ENCODE assay signal across 18 cellular contexts in the genomic region with DNA sequence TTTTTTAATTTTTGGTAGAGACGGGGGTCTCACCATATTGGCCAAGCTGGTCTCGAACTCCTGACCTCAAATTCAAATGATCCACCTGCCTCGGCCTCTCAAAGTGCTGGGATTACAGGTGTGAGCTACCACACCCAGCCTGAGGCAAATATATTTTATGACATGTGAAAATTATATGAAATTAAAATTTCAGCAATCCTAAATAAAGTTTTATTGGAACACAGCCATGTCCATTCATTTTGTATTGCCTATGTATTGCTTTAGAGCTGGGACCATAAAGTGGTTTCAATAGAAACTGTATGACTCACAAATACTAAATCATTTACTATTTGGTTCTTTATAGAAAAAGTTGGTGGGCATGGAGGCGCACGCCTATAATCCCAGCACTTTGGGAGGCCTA. TPM values are rescaled to one million over a fixed set of nuclear protein-coding genes. Genes with fewer than 3 reads are reported as not detected.
DNase-seq lines count a peak whose midpoint lies in the region; ATAC-seq, FAIRE-seq and TF ChIP-seq lines count a peak whose summit lies in the region.
"Had no signal": no experiment of that assay in that cellular context is flagged by ENCODE, and none has a peak within 500 bp of the region (broad histone marks: within the 10 kb centered on the region; RNA-seq: fewer than 3 reads in every experiment).

No MANE protein-coding gene starts in this region.

- H3K27ac ChIP-seq in HepG2 (ENCODE audit: extremely low read length, insufficient read depth, low read length) (no peak overlapping the region), right lobe of liver (no peak overlapping the region), GM12878 (ENCODE audit: control insufficient read depth, insufficient read depth) (no peak overlapping the region)
- H3K27ac ChIP-seq: HL-60, KMS-11 had no signal

- RAD21 ChIA-PET in GM12878 (lab: Charles Lee; ENCODE audit: unreplicated experiment) = interaction anchor here (0.9 to 1.0 kb wide), 2 partner anchors 104 to 230 kb away, joined by 3 read pairs; no protein-coding TSS in a partner anchor

- H3K4me1 ChIP-seq in HepG2 (ENCODE audit: insufficient read depth, low read length) (no peaks in the 10 kb centered on the region), right lobe of liver (no peaks in the 10 kb centered on the region), GM12878 (ENCODE audit: control insufficient read depth, insufficient read depth, low read length) (no peaks in the 10 kb centered on the region), mucosa of descending colon (ENCODE audit: low read depth) (peaks cover 4% of the 10 kb centered on the region)

- TF ChIP-seq CTCF in HepG2 (CRISPR knock-in tag; IDR thresholded peaks at IDR 0.05) = no peak
- no peak for TF ChIP-seq CTCF in right lobe of liver (IDR thresholded peaks at IDR 0.05)
- TF ChIP-seq CTCF in GM12878 (IDR thresholded peaks at IDR 0.05 in 2 of 3, conservative IDR thresholded peaks at IDR 0.05 in 1 of 3; ENCODE audit: control insufficient read depth in 2 of 3, extremely low read depth in 1 of 3, insufficient read depth in 1 of 3, low read depth in 3 of 3, low read length in 3 of 3) = no peak
- TF ChIP-seq CTCF in mucosa of descending colon (IDR thresholded peaks at IDR 0.05) = no peak

- 0 out of 5 replicates have a peak, but pooled peaks cover 0 to 6% of the 10 kb centered on the region in 2 experiments for H3K27me3 ChIP-seq in HepG2 (ENCODE audit: control insufficient read depth in 1 of 2, insufficient read depth in 2 of 2, low read length in 2 of 2)
- H3K27me3 ChIP-seq in right lobe of liver = no peaks in the 10 kb centered on the region
- H3K27me3 ChIP-seq in GM12878 (replicated peaks in 1 of 2; ENCODE audit: control insufficient read depth in 2 of 2, insufficient read depth in 2 of 2, low read length in 1 of 2) = no peaks in the 10 kb centered on the region

- ATAC-seq in HepG2 (no peak), right lobe of liver (no peak), GM12878 (0 out of 3 replicates have a peak, but pooled peaks have one; percentile 26), mucosa of descending colon (peak; percentile 57)
- ATAC-seq: HCT116 had no signal

- no peaks in the 10 kb centered on the region for H3K36me3 ChIP-seq in HepG2 (replicated peaks in 1 of 2; ENCODE audit: control insufficient read depth in 1 of 2, insufficient read depth in 2 of 2, low read length in 2 of 2)
- no peaks in the 10 kb centered on the region for H3K36me3 ChIP-seq in right lobe of liver
- H3K36me3 ChIP-seq in GM12878 (ENCODE audit: control insufficient read depth in 2 of 2, insufficient read depth in 2 of 2, low read length in 1 of 2) = no peaks in the 10 kb centered on the region
- H3K36me3 ChIP-seq in mucosa of descending colon (ENCODE audit: low read depth) = no peaks in the 10 kb centered on the region

- no peak for TF ChIP-seq POLR2A in HepG2 (IDR thresholded peaks at IDR 0.05; ENCODE audit: insufficient read depth in 1 of 2, low read depth in 2 of 2, low read length in 2 of 2)
- no peak for TF ChIP-seq POLR2A in right lobe of liver (IDR thresholded peaks at IDR 0.05)
- TF ChIP-seq POLR2A in GM12878 (IDR thresholded peaks at IDR 0.05; ENCODE audit: low read depth, low read length) = no peak
- TF ChIP-seq POLR2A in H54 (IDR thresholded peaks at IDR 0.05; ENCODE audit: low read depth, low read length) = no peak

- TF ChIP-seq RAD21 in HepG2 (CRISPR knock-in tag; IDR thresholded peaks at IDR 0.05) = no peak
- no peak for TF ChIP-seq RAD21 in GM12878 (IDR thresholded peaks at IDR 0.05; ENCODE audit: insufficient read depth, low read depth, low read length)

- H3K9me3 ChIP-seq in HepG2 (ENCODE audit: low read length) (no peaks in the 10 kb centered on the region), right lobe of liver (no peaks in the 10 kb centered on the region), GM12878 (replicated peaks; ENCODE audit: control insufficient read depth, insufficient read depth, low read length) (no peaks in the 10 kb centered on the region), mucosa of descending colon (no peaks in the 10 kb centered on the region)

- H4K20me1 ChIP-seq in HepG2 (ENCODE audit: insufficient read depth, low read length) (no peaks in the 10 kb centered on the region), GM12878 (ENCODE audit: control insufficient read depth, insufficient read depth) (no peaks in the 10 kb centered on the region)

- CTCF ChIA-PET in HepG2 (lab: Yijun Ruan, JAX; ENCODE audit: low intra/inter-chr PET ratio, low total read pairs) (no interaction called here), GM12878 (lab: Yijun Ruan, JAX) (interaction anchor here (0.7 to 3.0 kb wide), 8 partner anchors 8 to 312 kb away, joined by 3 to 8 read pairs (median 3); no protein-coding TSS in a partner anchor)

- H3K4me3 ChIP-seq in HepG2 (replicated peaks in 1 of 3; ENCODE audit: insufficient read depth in 1 of 3, low read depth in 2 of 3, low read length in 3 of 3) (no peak overlapping the region), right lobe of liver (no peak overlapping the region), GM12878 (no peak overlapping the region), mucosa of descending colon (no peak overlapping the region)

- in situ Hi-C loops in HepG2 (cut with HindIII; ENCODE audit: extremely low pct_ligation_motif_present, low pct_unique_long_range_greater_than_20kb) (no loop called here), GM12878 (cut with MboI) (no loop called here)

- WGBS in HepG2 (ENCODE audit: low lambda C conversion rate) = 49% methylated on average over 5 of the region's 5 CpGs
- WGBS in right lobe of liver (ENCODE audit: insufficient coverage, low coverage, low lambda C conversion rate, missing lambda C conversion rate) = 93% methylated on average over 5 of the region's 5 CpGs
- 75% methylated on average over 4 of the region's 5 CpGs for WGBS in GM12878 (ENCODE audit: insufficient coverage, insufficient replicate concordance, low lambda C conversion rate, missing lambda C conversion rate)

- TF ChIP-seq EP300 in HepG2 (IDR thresholded peaks at IDR 0.05; ENCODE audit: low read depth in 2 of 2, low read length in 2 of 2) = no peak
- TF ChIP-seq EP300 in HepG2 (CRISPR knock-in tag; IDR thresholded peaks at IDR 0.05; ENCODE audit: borderline replicate concordance) = no peak
- TF ChIP-seq EP300 in GM12878 (IDR thresholded peaks at IDR 0.05; ENCODE audit: borderline replicate concordance in 1 of 2, control insufficient read depth in 1 of 2, low read depth in 2 of 2, low read length in 2 of 2) = no peak

- FAIRE-seq in HepG2 (lab: Jason Lieb, UNC) = no peak
- FAIRE-seq in GM12878 (lab: Jason Lieb, UNC) = no peak
- no peak for FAIRE-seq in H54 (lab: Jason Lieb, UNC)
- FAIRE-seq: GM19239 had no signal

- H3K9ac ChIP-seq in HepG2 (ENCODE audit: insufficient read depth, low read depth, low read length) = no peak overlapping the region
- no peak overlapping the region for H3K9ac ChIP-seq in GM12878 (ENCODE audit: control insufficient read depth, insufficient read depth, low read length)
- H3K9ac ChIP-seq: KMS-11 had no signal

- BruUV-seq in HepG2 (replicated peaks; lab: Mats Ljungman, UMichigan) = no TSS peak
- no TSS peak for BruUV-seq in GM12878 (replicated peaks; lab: Mats Ljungman, UMichigan)

- intact Hi-C loops in HepG2 (cut with micrococcal nuclease; ENCODE audit: unreplicated experiment) (no loop called here), right lobe of liver (cut with DNase I) (no loop called here), GM12878 (cut with micrococcal nuclease; ENCODE audit: unreplicated experiment) (no loop called here), mucosa of descending colon (cut with DNase I, micrococcal nuclease) (no loop called here)

- H3K4me2 ChIP-seq in HepG2 (ENCODE audit: low read depth, low read length) (no peak overlapping the region), GM12878 (ENCODE audit: control insufficient read depth, insufficient read depth) (no peak overlapping the region)
- H3K4me2 ChIP-seq: KMS-11 had no signal

- H2AFZ ChIP-seq in HepG2 (ENCODE audit: low read length) (no peak overlapping the region), GM12878 (ENCODE audit: control insufficient read depth, low read depth, low read length) (no peak overlapping the region)

- SMC1A ChIA-PET in GM12878 (lab: Charles Lee; ENCODE audit: uncharacterized antibody, unreplicated experiment) = interaction anchor here (0.7 to 1.7 kb wide), 12 partner anchors 8 to 300 kb away, joined by 3 to 10 read pairs (median 3); no protein-coding TSS in a partner anchor

- H3K79me2 ChIP-seq in HepG2 (ENCODE audit: insufficient read depth, low read length) (no peaks in the 10 kb centered on the region), GM12878 (ENCODE audit: control insufficient read depth, insufficient read depth, low read length) (no peaks in the 10 kb centered on the region)

- POLR2A ChIA-PET in HepG2 (lab: Yijun Ruan, JAX) = no interaction called here
- POLR2A ChIA-PET in GM12878 (lab: Charles Lee) = no interaction called here

- no peak for DNase-seq in HepG2 (ENCODE audit: low spot score)
- DNase-seq in right lobe of liver = no peak
- DNase-seq in GM12878 (ENCODE audit: low read depth, low spot score) = no peak
- DNase-seq in mucosa of descending colon = no peak
- no peak for DNase-seq in H54 (ENCODE audit: insufficient read length, low spot score)
- no peak for DNase-seq in HT-29 (ENCODE audit: low spot score)
- no peak for DNase-seq in activated CD8-positive, alpha-beta memory T cell treated with anti-CD3 and anti-CD28 coated beads for 24 hours
- DNase-seq: ACHN, C1 segment of cervical spinal cord, DMS 273 treated with DMSO at 0.1 percent for 48 hours, GDM1 had no signal

RNA-seq across cellular contexts. Expression of gene GCM1, which starts 32.0 kb away (rescaled TPM):
- total RNA-seq in HepG2 (2016; rRNA removed; fragmentation: Illumina TruSeq; extraction: Trizol) (0.13 and 0.18 TPM in 2 replicates), right lobe of liver (not detected), GM12878 (2014; rRNA removed) (0.16 TPM in 1 of 2 replicates, not detected in the other), GM12878 (2014; rRNA removed; fragmentation: Illumina TruSeq; extraction: Trizol) (0.04 and 0.09 TPM in 2 replicates), GM12878 (2021) (0.11 TPM in 1 of 2 replicates, not detected in the other), mucosa of descending colon (not detected)
- 0.09 TPM in 1 of 2 replicates, not detected in the other for total RNA-seq in HepG2 (2016; cell fraction: cytosol; rRNA removed; fragmentation: Illumina TruSeq; extraction: Trizol; ENCODE audit: low read depth)
- 0.15 and 0.16 TPM in 2 replicates for total RNA-seq in HepG2 (2016; cell fraction: insoluble cytoplasmic fraction; rRNA removed; fragmentation: Illumina TruSeq; extraction: Trizol)
- 0.06 and 0.17 TPM in 2 replicates for total RNA-seq in HepG2 (2016; cell fraction: membrane; rRNA removed; fragmentation: Illumina TruSeq; extraction: Trizol)
- 0.13 TPM in 1 of 2 replicates, not detected in the other for total RNA-seq in HepG2 (2016; cell fraction: nucleus; rRNA removed; fragmentation: Illumina TruSeq; extraction: Trizol)
- polyA plus RNA-seq in HepG2 (2011; rRNA removed) (0.03 and 0.04 TPM in 2 replicates), GM12878 (2011; rRNA removed) (0.07 and 0.08 TPM in 2 replicates), GM12878 (2014; fragmentation: Illumina TruSeq; extraction: Trizol) (0.04 and 0.19 TPM in 2 replicates), GM12878 (2014; fragmentation: Nextera tagmentation; extraction: Ambion mirVana) (under 1 TPM in 1 of 2 experiments, not detected in 1; 0.05 TPM), GM12878 (2014; rRNA removed) (0.05 and 0.10 TPM in 2 replicates), GM12878 (2016; fragmentation: Nextera tagmentation; extraction: Ambion mirVana) (not detected)
- 0.03 TPM in 2 replicates for polyA plus RNA-seq in HepG2 (2011; cell fraction: cytosol; rRNA removed)
- polyA plus RNA-seq in HepG2 (2011; cell fraction: nucleus; rRNA removed) = 0.05 TPM in 1 of 2 replicates, not detected in the other
- polyA plus RNA-seq in HepG2 (2012) = 0.24 TPM in 1 of 2 replicates, not detected in the other
- not detected in 2 replicates for polyA plus RNA-seq in HepG2 (2016; cell fraction: cytosol; fragmentation: Illumina TruSeq; extraction: Trizol; ENCODE audit: low read depth)
- 0.13 TPM in 1 of 2 replicates, not detected in the other for polyA plus RNA-seq in HepG2 (2016; cell fraction: insoluble cytoplasmic fraction; fragmentation: Illumina TruSeq; extraction: Trizol; ENCODE audit: low read depth)
- polyA plus RNA-seq in HepG2 (2016; cell fraction: membrane; fragmentation: Illumina TruSeq; extraction: Trizol; ENCODE audit: low read depth) = not detected in 2 replicates
- 0.16 and 0.22 TPM in 2 replicates for polyA plus RNA-seq in HepG2 (2016; cell fraction: nucleus; fragmentation: Illumina TruSeq; extraction: Trizol; ENCODE audit: insufficient read depth, low read depth)
- not detected in 2 replicates for polyA minus RNA-seq in HepG2 (2011; rRNA and poly(A)+ RNA removed; ENCODE audit: low replicate concordance)
- not detected in 2 replicates for polyA minus RNA-seq in HepG2 (2011; cell fraction: cytosol; rRNA and poly(A)+ RNA removed)
- polyA minus RNA-seq in HepG2 (2011; cell fraction: nucleus; rRNA and poly(A)+ RNA removed) = not detected in 2 replicates
- total RNA-seq in GM12878 (2013; cell fraction: nucleolus; rRNA removed) = 0.32 TPM in 1 of 2 replicates, not detected in the other
- not detected for polyA plus RNA-seq in GM12878 (2011; ENCODE audit: low read depth)
- 0.03 and 0.07 TPM in 2 replicates for polyA plus RNA-seq in GM12878 (2011; cell fraction: cytosol; rRNA removed)
- polyA plus RNA-seq in GM12878 (2011; cell fraction: nucleus; rRNA removed) = 0.22 and 0.24 TPM in 2 replicates
- not detected in 2 replicates for polyA plus RNA-seq in GM12878 (2012)
- polyA minus RNA-seq in GM12878 (2011; rRNA and poly(A)+ RNA removed) = not detected in 2 replicates
- polyA minus RNA-seq in GM12878 (2011; cell fraction: cytosol; rRNA and poly(A)+ RNA removed) = not detected in 2 replicates
- 0.12 TPM in 1 of 2 replicates, not detected in the other for polyA minus RNA-seq in GM12878 (2011; cell fraction: nucleus; rRNA and poly(A)+ RNA removed)
- not detected in 2 replicates for total RNA-seq in HT-29 (2014; rRNA removed; shearing (Covaris generic))
- total RNA-seq: A172, H4 had no signal
- polyA plus RNA-seq: IgD-negative memory B cell had no signal

Comparison
In these comparisons a context has a peak if more than half of its experiments do, and no peak if none do; other contexts are left out.
1. ATAC-seq: peak in GM12878 (single experiment) and mucosa of descending colon (single experiment); none in HepG2 (single experiment) and right lobe of liver (0 of 4).